8 cellular contexts compared by ENCODE assay signal in the genomic region with DNA sequence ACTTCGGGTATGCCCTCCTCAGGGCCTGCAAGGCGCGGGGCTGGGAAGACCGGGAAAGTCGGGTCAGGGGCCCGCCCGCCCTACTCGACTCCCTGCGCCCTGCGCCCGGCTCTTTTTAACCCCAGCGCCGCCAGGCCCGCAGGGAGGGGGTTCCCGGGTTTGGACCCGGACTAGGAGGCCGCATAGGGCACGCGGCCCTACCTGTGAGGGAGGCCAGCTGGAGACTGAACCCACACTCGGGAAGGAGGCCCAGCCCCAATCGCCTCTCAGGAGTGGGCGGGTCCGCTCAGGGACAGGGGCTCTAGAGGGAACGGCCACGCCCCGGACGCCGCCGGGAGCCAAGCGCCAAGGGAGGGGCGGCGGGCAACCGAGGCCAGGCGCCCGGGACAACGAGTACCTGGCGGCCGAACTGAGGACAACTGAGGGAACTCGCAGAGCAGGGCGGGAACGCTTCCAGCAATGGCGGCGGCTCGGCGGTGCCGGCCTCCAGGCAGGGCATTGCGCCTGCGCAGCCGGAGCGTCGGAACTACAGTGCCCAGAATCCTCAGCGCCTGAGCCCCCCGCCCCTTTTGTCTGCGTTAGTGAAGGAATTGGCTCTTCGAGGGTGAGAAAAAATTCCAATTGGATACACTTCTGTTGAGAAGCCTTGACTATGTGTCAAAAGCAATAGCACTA. TPM values are rescaled to one million over a fixed set of nuclear protein-coding genes. Genes with fewer than 3 reads are reported as not detected.
DNase-seq lines count a peak whose midpoint lies in the region; ATAC-seq, FAIRE-seq and TF ChIP-seq lines count a peak whose summit lies in the region.

A gene (minus strand): TSS at position 484 of the 675 bp plus-strand sequence.

- H3K4me1 ChIP-seq in kidney (ENCODE audit: control insufficient read depth in 1 of 2, insufficient read depth in 1 of 2, low read depth in 1 of 2, low read length in 2 of 2) = peaks cover 0 to 7% of the 10 kb centered on the region in 2 donors

- no peaks in the 10 kb centered on the region for H3K36me3 ChIP-seq in kidney (ENCODE audit: control insufficient read depth in 1 of 2, insufficient read depth in 2 of 2, low read length in 2 of 2)

- peaks cover 4% of the 10 kb centered on the region for H3K36me3 Mint-ChIP-seq in chondrocyte (ENCODE audit: low read depth)

- H3K27ac Mint-ChIP-seq in chondrocyte (ENCODE audit: unreplicated experiment) = peak within 1 kb of the TSS; percentile 87

- peak; percentile 79 for ATAC-seq in GM19025 (IDR thresholded peaks at IDR 0.05; ENCODE audit: low read depth, unreplicated experiment)
- ATAC-seq in HG03280 (IDR thresholded peaks at IDR 0.05; ENCODE audit: unreplicated experiment) = peak; percentile 97

- H3K4me3 ChIP-seq in AG10803 (ENCODE audit: low read length) = peak within 1 kb of the TSS; percentile 65
- peak within 1 kb of the TSS; percentile 86 to 91 for H3K4me3 ChIP-seq in kidney (ENCODE audit: low read length in 2 of 2)

- DNase-seq in AG10803 (ENCODE audit: low read depth) = peak; percentile 85
- peak; percentile 89 for DNase-seq in NCI-H345 treated with DMSO at 0.1 percent for 48 hours (lab: John Stamatoyannopoulos, UW; ENCODE audit: unreplicated experiment)
- peak; percentile 81 to 86 for DNase-seq in activated CD4-positive, alpha-beta T cell treated with anti-CD3 and anti-CD28 coated beads for 24 hours (ENCODE audit: low read depth in 2 of 2)
- peak; percentile 96 for DNase-seq in chondrocyte (ENCODE audit: low spot score)
- peak; percentile 98 for DNase-seq in kidney
- peak; percentile 69 to 78 for DNase-seq in stimulated activated CD4-positive, alpha-beta T cell treated with anti-CD3 and anti-CD28 coated beads, Interleukin-15, amount 100 ng/mL, for 1 hour (ENCODE audit: low read depth in 1 of 2, low spot score in 1 of 2)

- peaks cover 1% of the 10 kb centered on the region for H3K27me3 Mint-ChIP-seq in chondrocyte (ENCODE audit: low read depth)

- H3K4me1 Mint-ChIP-seq in chondrocyte (ENCODE audit: low read depth) = peaks cover 14% of the 10 kb centered on the region

- no peaks in the 10 kb centered on the region for H3K9me3 ChIP-seq in kidney (ENCODE audit: control insufficient read depth in 1 of 2, low read length in 2 of 2)

- intact Hi-C loops in kidney (cut with DNase I) = no loop called here

- peak; percentile 44 for FAIRE-seq in kidney (lab: Jason Lieb, UNC)

- peak within 1 kb of the TSS; percentile 74 to 85 for H3K9ac ChIP-seq in kidney (ENCODE audit: low read length in 2 of 2)

- H3K9me3 Mint-ChIP-seq in chondrocyte (ENCODE audit: low read depth) = no peaks in the 10 kb centered on the region

- TF ChIP-seq CTCF in AG10803 (conservative IDR thresholded peaks at IDR 0.05; ENCODE audit: low read length) (no peak), chondrocyte (IDR thresholded peaks at IDR 0.05) (no peak), kidney (IDR thresholded peaks at IDR 0.05; ENCODE audit: borderline replicate concordance, extremely low read depth, insufficient read depth) (no peak)

- H3K4me3 Mint-ChIP-seq in chondrocyte (ENCODE audit: unreplicated experiment) = peak within 1 kb of the TSS; percentile 86

- H3K27ac ChIP-seq in kidney (ENCODE audit: low read depth in 2 of 2, low read length in 2 of 2) = peak within 1 kb of the TSS; percentile 90 to 93

RNA-seq across cellular contexts. Expression of the gene that starts here (rescaled TPM):
- total RNA-seq in chondrocyte (7.3 to 9.4 TPM (median 8.0 TPM) in 3 replicates), kidney (7.8 TPM)
- 0.90 TPM for polyA plus RNA-seq in kidney (ENCODE audit: insufficient read depth, low read depth, low replicate concordance)

Comparison
In these comparisons a context has a peak if more than half of its experiments do, and no peak if none do; other contexts are left out.
1. Peak in every context shown above with its lines: DNase-seq, ATAC-seq, H3K4me3 ChIP-seq and H3K27ac ChIP-seq.